8 cellular contexts compared by ENCODE assay signal in the genomic region with DNA sequence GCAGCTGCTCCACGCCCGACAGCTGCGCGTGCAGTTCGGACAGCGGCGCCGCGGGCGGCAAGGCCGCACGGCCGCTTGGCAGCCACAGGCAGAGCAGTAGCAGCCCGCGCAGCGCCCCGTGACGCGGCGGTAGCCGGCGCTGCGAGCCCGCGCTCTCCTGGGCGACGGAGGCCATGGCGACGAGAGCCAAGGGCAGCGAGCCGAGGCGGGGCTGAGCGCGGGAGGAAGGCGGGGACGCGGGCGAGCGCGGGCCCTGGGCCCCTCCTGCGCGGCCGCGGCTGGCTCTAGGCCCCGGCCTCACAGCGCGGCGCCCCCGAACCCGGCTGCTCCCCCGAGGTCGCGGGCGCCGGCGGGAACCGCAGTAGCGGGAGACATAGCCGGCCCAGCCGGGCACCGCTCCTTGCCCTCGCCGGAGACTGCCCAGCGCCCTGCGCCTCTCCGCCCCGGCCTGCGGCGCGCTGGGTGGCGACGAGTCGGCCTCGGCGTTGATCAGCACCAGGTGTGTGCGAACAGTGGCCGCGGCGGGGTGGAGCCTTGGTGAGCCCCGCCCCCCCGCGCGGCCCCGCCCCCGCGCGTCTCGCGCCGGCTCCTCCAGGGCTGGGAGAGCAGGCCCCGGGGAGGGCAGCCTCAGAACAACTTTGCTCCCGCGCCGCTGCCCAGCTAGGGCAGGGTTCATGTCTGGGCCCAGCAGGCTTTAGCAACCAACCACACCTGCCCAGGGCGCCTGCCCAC. TPM values are rescaled to one million over a fixed set of nuclear protein-coding genes. Genes with fewer than 3 reads are reported as not detected.
DNase-seq lines count a peak whose midpoint lies in the region; ATAC-seq and TF ChIP-seq lines count a peak whose summit lies in the region.

TSS of gene LRP11 (minus strand) at position 514 of the 732 bp plus-strand sequence. CDS start at position 175, 339 bp downstream.

- in situ Hi-C loops in GM23248 (cut with MboI) = no loop called here

- H3K27ac Mint-ChIP-seq in natural killer cell treated with Interleukin-12 subunit alpha and Interleukin-12 subunit beta and Interleukin-15 and Interleukin-18, amount 100 ng/mL, for 72 hours = peak within 1 kb of the TSS in 1 of 2 donors; percentile 41

- peaks cover 11 to 16% of the 10 kb centered on the region in 2 donors for H3K4me1 Mint-ChIP-seq in natural killer cell treated with Interleukin-12 subunit alpha and Interleukin-12 subunit beta and Interleukin-15 and Interleukin-18, amount 100 ng/mL, for 72 hours (ENCODE audit: low read depth in 2 of 2)

- DNase-seq in DMS53 treated with DMSO at 0.1 percent for 48 hours (lab: John Stamatoyannopoulos, UW; ENCODE audit: unreplicated experiment) = peak; percentile 61
- peak; percentile 94 for DNase-seq in GM23248
- DNase-seq in Karpas-422 = peak; percentile 90
- DNase-seq in RWPE2 (ENCODE audit: low spot score) = peak; percentile 86
- DNase-seq in activated effector memory CD4-positive, alpha-beta T cell treated with anti-CD3 and anti-CD28 coated beads, Interleukin-2, amount 50 U/mL, for 16 hours = peak; percentile 94
- peak; percentile 81 for DNase-seq in fibroblast of pulmonary artery (ENCODE audit: low read depth)
- DNase-seq in natural killer cell treated with Interleukin-12 subunit alpha and Interleukin-12 subunit beta and Interleukin-15 and Interleukin-18, amount 100 ng/mL, for 72 hours (ENCODE audit: low spot score) = peak; percentile 82
- DNase-seq in stimulated activated naive CD4-positive, alpha-beta T cell treated with Interleukin-2 at 50 U/mL for 16 hours (lab: John Stamatoyannopoulos, UW) = peak; percentile 73

- no peaks in the 10 kb centered on the region for H3K36me3 Mint-ChIP-seq in natural killer cell treated with Interleukin-12 subunit alpha and Interleukin-12 subunit beta and Interleukin-15 and Interleukin-18, amount 100 ng/mL, for 72 hours

- peak within 1 kb of the TSS; percentile 79 for H3K4me3 Mint-ChIP-seq in natural killer cell treated with Interleukin-12 subunit alpha and Interleukin-12 subunit beta and Interleukin-15 and Interleukin-18, amount 100 ng/mL, for 72 hours

- H3K9me3 ChIP-seq in GM23248 (ENCODE audit: low read depth) (no peaks in the 10 kb centered on the region), Karpas-422 (ENCODE audit: low read length) (no peaks in the 10 kb centered on the region), RWPE2 (ENCODE audit: severe bottlenecking) (no peaks in the 10 kb centered on the region)

- H3K4me2 ChIP-seq in GM23248 (ENCODE audit: unreplicated experiment) (peak within 1 kb of the TSS; percentile 92), Karpas-422 (ENCODE audit: low read depth, low read length, poor library complexity, severe bottlenecking) (peak within 1 kb of the TSS; percentile 90)

- H3K27ac ChIP-seq in GM23248 (peak within 1 kb of the TSS; percentile 95), Karpas-422 (ENCODE audit: low read length) (no peak within 1 kb of the TSS), RWPE2 (ENCODE audit: poor library complexity, severe bottlenecking) (peak within 1 kb of the TSS; percentile 87)

- peaks cover 25% of the 10 kb centered on the region for H3F3A ChIP-seq in GM23248 (ENCODE audit: insufficient read depth)

- H3K4me1 ChIP-seq in GM23248 (ENCODE audit: insufficient read depth) (peaks cover 41% of the 10 kb centered on the region), Karpas-422 (ENCODE audit: low read length) (peaks cover 12% of the 10 kb centered on the region), RWPE2 (ENCODE audit: insufficient read depth, poor library complexity, severe bottlenecking) (peaks cover 35% of the 10 kb centered on the region)

- H4K20me1 ChIP-seq in GM23248 (ENCODE audit: insufficient read depth) (no peaks in the 10 kb centered on the region), Karpas-422 (ENCODE audit: insufficient read depth, low read depth, low read length) (no peaks in the 10 kb centered on the region; the same call in none of the 2 replicates)

- H3K36me3 ChIP-seq in GM23248 (ENCODE audit: low read depth) (no peaks in the 10 kb centered on the region), Karpas-422 (ENCODE audit: insufficient read depth, low read length) (no peaks in the 10 kb centered on the region), RWPE2 (ENCODE audit: low read depth) (peaks cover 10% of the 10 kb centered on the region)

- no peaks in the 10 kb centered on the region for H3K9me3 Mint-ChIP-seq in natural killer cell treated with Interleukin-12 subunit alpha and Interleukin-12 subunit beta and Interleukin-15 and Interleukin-18, amount 100 ng/mL, for 72 hours

- H3K27me3 Mint-ChIP-seq in natural killer cell treated with Interleukin-12 subunit alpha and Interleukin-12 subunit beta and Interleukin-15 and Interleukin-18, amount 100 ng/mL, for 72 hours = peaks cover 21 to 24% of the 10 kb centered on the region in 2 donors

- peak within 1 kb of the TSS; percentile 94 for H3K9ac ChIP-seq in GM23248
- H3K9ac ChIP-seq in Karpas-422 (ENCODE audit: low read length) = peak within 1 kb of the TSS; percentile 78

- H3K4me3 ChIP-seq in GM23248 (peak within 1 kb of the TSS; percentile 77), Karpas-422 (ENCODE audit: low read length) (peak within 1 kb of the TSS; percentile 81), RWPE2 (ENCODE audit: severe bottlenecking) (peak within 1 kb of the TSS; percentile 52), fibroblast of pulmonary artery (replicated peaks; ENCODE audit: low read depth, low read length) (peak within 1 kb of the TSS; percentile 66)

- H3K27me3 ChIP-seq in GM23248 (replicated peaks; ENCODE audit: insufficient read depth) (no peaks in the 10 kb centered on the region), Karpas-422 (ENCODE audit: low read length) (no peaks in the 10 kb centered on the region), RWPE2 (ENCODE audit: insufficient read depth, poor library complexity, severe bottlenecking) (no peaks in the 10 kb centered on the region)

- H3K9me2 ChIP-seq in GM23248 (ENCODE audit: insufficient read depth) = no peaks in the 10 kb centered on the region
- no peaks in the 10 kb centered on the region for H3K9me2 ChIP-seq in Karpas-422 (replicated peaks; ENCODE audit: insufficient read depth, low read length)

- no peak for TF ChIP-seq CTCF in RWPE2 (IDR thresholded peaks at IDR 0.05; ENCODE audit: poor library complexity, severe bottlenecking)
- no peak for TF ChIP-seq CTCF in fibroblast of pulmonary artery (IDR thresholded peaks at IDR 0.05; ENCODE audit: low read length, missing control alignments)

- peak; percentile 72 for ATAC-seq in RWPE2 (ENCODE audit: low read depth)
- ATAC-seq in natural killer cell treated with Interleukin-12 subunit alpha and Interleukin-12 subunit beta and Interleukin-15 and Interleukin-18, amount 100 ng/mL, for 72 hours = peak; percentile 92 to 93

- H3K79me2 ChIP-seq in GM23248 (ENCODE audit: insufficient read depth) = peaks cover 35% of the 10 kb centered on the region
- H3K79me2 ChIP-seq in Karpas-422 (ENCODE audit: low read length) = no peaks in the 10 kb centered on the region; the same call in 1 of the 2 replicates

- WGBS in GM23248 (ENCODE audit: low coverage in 1 of 2, low lambda C conversion rate in 2 of 2, missing lambda C conversion rate in 2 of 2), 2 experiments = 0 to 1% methylated on average over 63 to 76 of the region's 95 CpGs

- H2AFZ ChIP-seq in GM23248 (peak within 1 kb of the TSS; percentile 81), Karpas-422 (ENCODE audit: low read length) (peak within 1 kb of the TSS; percentile 91)

RNA-seq across cellular contexts. Expression of gene LRP11, which starts in this region (rescaled TPM):
- 108 and 168 TPM in 2 replicates for total RNA-seq in GM23248 (2014; rRNA removed; shearing (Covaris generic))
- 44.9 and 50.3 TPM in 2 replicates for polyA plus RNA-seq in GM23248 (2016; fragmentation: Nextera tagmentation; extraction: Ambion mirVana)
- 3.5 and 5.4 TPM in 2 replicates for total RNA-seq in Karpas-422 (2014; rRNA removed; shearing (Covaris generic); ENCODE audit: low replicate concordance)
- total RNA-seq in natural killer cell treated with Interleukin-12 subunit alpha and Interleukin-12 subunit beta and Interleukin-15 and Interleukin-18, amount 100 ng/mL, for 72 hours = 1 to 10 TPM; 1.6 to 2.9 TPM

Comparison
In these comparisons a context has a peak if more than half of its experiments do, and no peak if none do; other contexts are left out.
1. RNA of gene LRP11 (total RNA-seq): 108 to 168 TPM in GM23248; 3.5 to 5.4 TPM in Karpas-422 and 1.6 to 2.9 TPM in natural killer cell treated with Interleukin-12 subunit alpha and Interleukin-12 subunit beta and Interleukin-15 and Interleukin-18, amount 100 ng/mL, for 72 hours; every median in the first group is over 10 times any median in the second.
2. Peak in every context shown above with its lines, with median percentiles within 50 percentile points of each other: DNase-seq and H3K4me3 ChIP-seq.